ENCODE assay signal across 23 cellular contexts in the genomic region with DNA sequence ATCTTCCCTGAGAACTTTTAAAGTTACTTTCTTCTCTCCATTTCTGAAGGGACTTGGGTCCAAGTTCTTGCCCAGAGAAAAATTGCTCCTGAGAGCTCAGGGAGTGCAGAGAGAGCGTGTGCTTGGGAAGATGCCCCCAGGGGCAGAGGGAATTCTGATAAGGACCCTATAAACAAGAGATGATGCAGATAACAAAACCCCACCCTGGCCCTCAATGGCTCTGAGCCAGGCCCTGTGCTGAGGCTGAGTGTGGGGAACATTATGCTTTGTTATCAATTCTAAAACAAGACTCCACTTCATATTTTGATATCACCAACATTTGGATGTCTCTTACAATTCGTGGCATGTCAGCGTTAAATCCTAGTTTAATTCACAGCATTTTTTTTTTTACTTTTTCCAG. TPM values are rescaled to one million over a fixed set of nuclear protein-coding genes. Genes with fewer than 3 reads are reported as not detected.
A peak's percentile ranks its signal among the peaks of the same experiment; 100 is the strongest.
DNase-seq lines count a peak whose midpoint lies in the region; ATAC-seq and TF ChIP-seq lines count a peak whose summit lies in the region.
"Had no signal": no experiment of that assay in that cellular context is flagged by ENCODE, and none has a peak within 500 bp of the region (broad histone marks: within the 10 kb centered on the region; RNA-seq: fewer than 3 reads in every experiment).

No MANE protein-coding gene starts in this region.

- H3K36me3 Mint-ChIP-seq in activated CD8-positive, alpha-beta memory T cell treated with anti-CD3 and anti-CD28 coated beads, Interleukin-2, amount 10 ng/mL, durations not matched to agents 7 days and 5 days, result no peaks in the 10 kb centered on the region
- H3K36me3 Mint-ChIP-seq: CD14-positive monocyte had no signal

- no peak overlapping the region for H3K27ac Mint-ChIP-seq in activated CD8-positive, alpha-beta memory T cell treated with anti-CD3 and anti-CD28 coated beads, Interleukin-2, amount 10 ng/mL, durations not matched to agents 7 days and 5 days
- no peak overlapping the region for H3K27ac Mint-ChIP-seq in stimulated activated naive CD8-positive, alpha-beta T cell treated with anti-CD3 and anti-CD28 coated beads, Interleukin-15, amount 100 ng/mL, for 72 hours
- H3K27ac Mint-ChIP-seq: CD4-positive, alpha-beta T cell; GM23338; H9 had no signal

- CTCF ChIA-PET in activated CD8-positive, alpha-beta memory T cell treated with anti-CD3 and anti-CD28 coated beads, Interleukin-2, amount 10 ng/mL, durations not matched to agents 7 days and 5 days (lab: Charles Lee), result no interaction called here

- no peaks in the 10 kb centered on the region for H3K9me3 ChIP-seq in vagina
- H3K9me3 ChIP-seq: A549; BE2C; BLaER1 treated with 17β-estradiol and CSF1 and Interleukin-3, amounts not matched to agents 10 nM and 100 nM had no signal

- H3K27me3 Mint-ChIP-seq in activated CD8-positive, alpha-beta memory T cell treated with anti-CD3 and anti-CD28 coated beads, Interleukin-2, amount 10 ng/mL, durations not matched to agents 7 days and 5 days, result peaks cover 27% of the 10 kb centered on the region
- peaks cover 42% of the 10 kb centered on the region for H3K27me3 Mint-ChIP-seq in stimulated activated naive CD8-positive, alpha-beta T cell treated with anti-CD3 and anti-CD28 coated beads, Interleukin-15, amount 100 ng/mL, for 72 hours

- TF ChIP-seq POLR2A in vagina (IDR thresholded peaks at IDR 0.05), result no peak

- no peak overlapping the region for H3K4me3 ChIP-seq in vagina
- H3K4me3 ChIP-seq: A549; BLaER1 treated with 17β-estradiol and CSF1 and Interleukin-3, amounts not matched to agents 10 nM and 100 nM; GM23338 had no signal

- TF ChIP-seq CTCF in vagina (IDR thresholded peaks at IDR 0.05), result no peak

- H3K36me3 ChIP-seq in vagina, result no peaks in the 10 kb centered on the region
- H3K36me3 ChIP-seq: BE2C; BLaER1 treated with 17β-estradiol and CSF1 and Interleukin-3, amounts not matched to agents 10 nM and 100 nM had no signal

- H3K4me3 Mint-ChIP-seq in activated CD8-positive, alpha-beta memory T cell treated with anti-CD3 and anti-CD28 coated beads, Interleukin-2, amount 10 ng/mL, durations not matched to agents 7 days and 5 days, result no peak overlapping the region
- no peak overlapping the region for H3K4me3 Mint-ChIP-seq in stimulated activated naive CD8-positive, alpha-beta T cell treated with anti-CD3 and anti-CD28 coated beads, Interleukin-15, amount 100 ng/mL, for 72 hours
- H3K4me3 Mint-ChIP-seq: CD14-positive monocyte; CD4-positive, alpha-beta T cell; GM23338; H9 had no signal

- no peak overlapping the region for H3K27ac ChIP-seq in vagina
- H3K27ac ChIP-seq: A549; BLaER1 treated with 17β-estradiol and CSF1 and Interleukin-3, amounts not matched to agents 10 nM and 100 nM had no signal

- no peak for ATAC-seq in activated CD8-positive, alpha-beta memory T cell treated with anti-CD3 and anti-CD28 coated beads, Interleukin-2, amount 10 ng/mL, durations not matched to agents 7 days and 5 days
- ATAC-seq in GM19395 (IDR thresholded peaks at IDR 0.05; ENCODE audit: unreplicated experiment), result no peak
- no peak for ATAC-seq in stimulated activated naive CD8-positive, alpha-beta T cell treated with anti-CD3 and anti-CD28 coated beads, Interleukin-15, amount 100 ng/mL, for 72 hours
- ATAC-seq: A549, GM23338, HCT116 had no signal

- intact Hi-C loops in vagina (cut with DNase I), result no loop called here

- no peaks in the 10 kb centered on the region for H3K9me3 Mint-ChIP-seq in activated CD8-positive, alpha-beta memory T cell treated with anti-CD3 and anti-CD28 coated beads, Interleukin-2, amount 10 ng/mL, durations not matched to agents 7 days and 5 days (ENCODE audit: low read depth)
- H3K9me3 Mint-ChIP-seq in stimulated activated naive CD8-positive, alpha-beta T cell treated with anti-CD3 and anti-CD28 coated beads, Interleukin-15, amount 100 ng/mL, for 72 hours, result peaks cover 4 to 8% of the 10 kb centered on the region in 2 donors
- H3K9me3 Mint-ChIP-seq: CD14-positive monocyte; CD4-positive, alpha-beta T cell; GM23338; H9 had no signal

- no peaks in the 10 kb centered on the region for H3K27me3 ChIP-seq in vagina
- H3K27me3 ChIP-seq: BE2C; BLaER1 treated with 17β-estradiol and CSF1 and Interleukin-3, amounts not matched to agents 10 nM and 100 nM had no signal

- H3K4me1 ChIP-seq in vagina, result no peaks in the 10 kb centered on the region
- H3K4me1 ChIP-seq: A549 had no signal

- DNase-seq in activated CD8-positive, alpha-beta memory T cell treated with anti-CD3 and anti-CD28 coated beads for 24 hours, result peak; percentile 13
- DNase-seq in activated CD8-positive, alpha-beta memory T cell treated with anti-CD3 and anti-CD28 coated beads, Interleukin-2, amount 10 ng/mL, durations not matched to agents 7 days and 5 days, result no peak
- DNase-seq in islet precursor cell, result peak; percentile 50
- peak; percentile 31 to 42 for DNase-seq in vagina (ENCODE audit: extremely low spot score in 2 of 2)
- DNase-seq in stimulated activated naive CD8-positive, alpha-beta T cell treated with anti-CD3 and anti-CD28 coated beads, Interleukin-15, amount 100 ng/mL, for 72 hours, result no peak
- DNase-seq: 8988T; ACHN; AML-193; BE2C; Calu3; CD4-positive, alpha-beta T cell; COR-L47; DMS53; DMS79 treated with DMSO at 0.1 percent for 48 hours; H9 had no signal

- no peaks in the 10 kb centered on the region for H3K4me1 Mint-ChIP-seq in activated CD8-positive, alpha-beta memory T cell treated with anti-CD3 and anti-CD28 coated beads, Interleukin-2, amount 10 ng/mL, durations not matched to agents 7 days and 5 days
- no peaks in the 10 kb centered on the region for H3K4me1 Mint-ChIP-seq in stimulated activated naive CD8-positive, alpha-beta T cell treated with anti-CD3 and anti-CD28 coated beads, Interleukin-15, amount 100 ng/mL, for 72 hours

RNA-seq across cellular contexts. Expression of a gene that starts 34.4 kb away (rescaled TPM):
- total RNA-seq in activated CD8-positive, alpha-beta memory T cell treated with anti-CD3 and anti-CD28 coated beads, Interleukin-2, amount 10 ng/mL, durations not matched to agents 7 days and 5 days, result not detected
- total RNA-seq in vagina, result not detected
- total RNA-seq: CD4-positive, alpha-beta T cell; Daoy; GM23338; H4; H9 had no signal

Comparison
In these comparisons a context has a peak if more than half of its experiments do, and no peak if none do; other contexts are left out.
1. DNase-seq: peak in activated CD8-positive, alpha-beta memory T cell treated with anti-CD3 and anti-CD28 coated beads for 24 hours (single experiment), islet precursor cell (single experiment) and vagina (2 of 2); none in activated CD8-positive, alpha-beta memory T cell treated with anti-CD3 and anti-CD28 coated beads, Interleukin-2, amount 10 ng/mL, durations not matched to agents 7 days and 5 days (single experiment) and stimulated activated naive CD8-positive, alpha-beta T cell treated with anti-CD3 and anti-CD28 coated beads, Interleukin-15, amount 100 ng/mL, for 72 hours (0 of 2).